Comparison of ENCODE assay signal across 11 cellular contexts in the genomic region with DNA sequence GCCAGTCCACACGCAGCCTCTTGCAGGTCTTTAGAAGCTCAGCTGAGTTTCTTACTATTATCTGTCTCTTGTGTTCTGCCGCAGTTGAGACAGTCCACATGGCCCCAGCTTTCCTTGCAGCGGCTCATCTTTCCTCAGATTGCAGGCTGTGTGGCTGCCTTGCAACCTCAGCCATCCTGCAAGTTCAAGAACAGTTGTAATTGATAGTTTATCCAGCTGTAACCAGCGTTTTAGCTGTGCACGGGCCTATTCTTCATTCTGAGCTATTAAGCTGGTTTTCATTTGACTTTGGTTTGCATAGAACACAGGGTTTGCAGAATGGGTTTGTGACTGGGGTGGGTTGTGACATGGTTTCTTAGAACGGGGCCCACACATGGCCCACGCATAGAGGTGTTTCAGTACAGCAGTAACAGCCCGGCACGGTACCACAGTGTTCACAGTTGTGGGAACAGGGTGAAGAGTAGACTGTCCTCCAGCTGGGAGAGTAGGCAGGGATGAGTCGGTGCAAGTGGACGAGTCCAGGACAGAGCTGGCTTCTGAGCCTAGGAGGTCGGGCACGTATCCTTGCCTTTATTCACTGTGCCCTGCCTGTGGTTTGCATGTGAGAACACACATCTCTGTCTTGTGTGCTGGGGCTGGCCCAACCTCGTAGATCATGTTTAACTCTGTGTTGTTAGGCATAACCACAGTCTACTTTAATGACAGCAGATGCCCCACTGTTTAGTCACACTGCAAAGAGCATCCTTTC.
DNase-seq lines count a peak whose midpoint lies in the region; ATAC-seq and TF ChIP-seq lines count a peak whose summit lies in the region.
"Had no signal": no experiment of that assay in that cellular context is flagged by ENCODE, and none has a peak within 500 bp of the region (broad histone marks: within the 10 kb centered on the region; RNA-seq: fewer than 3 reads in every experiment).

No MANE protein-coding gene starts in this region.

- no peak overlapping the region for H2BK15ac ChIP-seq in mesendoderm (replicated peaks; ENCODE audit: low read depth)

- H3K23ac ChIP-seq in mesendoderm (ENCODE audit: low read length) = peak overlapping the region; percentile 29

- H4K5ac ChIP-seq in mesendoderm (ENCODE audit: low read length) = no peak overlapping the region

- H2BK5ac ChIP-seq in mesendoderm (ENCODE audit: low read length) = no peak overlapping the region

- H3K36me3 Mint-ChIP-seq in brain = peaks cover 32% of the 10 kb centered on the region

- no peak overlapping the region for H3K4ac ChIP-seq in mesendoderm (ENCODE audit: low read depth, low read length)

- H3K27me3 Mint-ChIP-seq in brain = peaks cover 3% of the 10 kb centered on the region

- peak overlapping the region; percentile 27 for H3K56ac ChIP-seq in mesendoderm (ENCODE audit: low read length)

- H3K36me3 ChIP-seq in mesendoderm (ENCODE audit: control insufficient read depth, insufficient read depth, low read length) = no peaks in the 10 kb centered on the region
- no peaks in the 10 kb centered on the region for H3K36me3 ChIP-seq in vagina
- H3K36me3 ChIP-seq: heart left ventricle had no signal

- no peak overlapping the region for H2AK5ac ChIP-seq in mesendoderm (ENCODE audit: low read length)

- peaks cover 13% of the 10 kb centered on the region for H3K4me1 ChIP-seq in mesendoderm (ENCODE audit: control insufficient read depth, low read depth, low read length)
- peaks cover 42% of the 10 kb centered on the region for H3K4me1 ChIP-seq in vagina

- H3K9me3 Mint-ChIP-seq in brain = no peaks in the 10 kb centered on the region

- H3K4me1 Mint-ChIP-seq in brain = peaks cover 40% of the 10 kb centered on the region

- no CpG with 5 or more reads among the region's 14 CpGs for WGBS in mesendoderm (ENCODE audit: extremely low coverage, insufficient coverage, low lambda C conversion rate)

- ATAC-seq in GM18858 (IDR thresholded peaks at IDR 0.05; ENCODE audit: unreplicated experiment) (no peak), omental fat pad (ENCODE audit: low FRiP score) (no peak)
- ATAC-seq: Panc1 had no signal

- DNase-seq in stimulated activated CD4-positive, alpha-beta T cell treated with anti-CD3 and anti-CD28 coated beads, Interleukin-4, amount 100 ng/mL, for 24 hours = peak; percentile 6
- no peak for DNase-seq in stimulated activated CD4-positive, alpha-beta T cell treated with anti-CD3 and anti-CD28 coated beads, Interleukin-15, amount 100 ng/mL, for 24 hours
- DNase-seq in mesendoderm (no peak), vagina (ENCODE audit: extremely low spot score in 2 of 2) (no peak), activated gamma-delta T cell treated with Interleukin-2 at 50 U/mL for 16 hours (no peak), omental fat pad (ENCODE audit: low spot score) (no peak)
- DNase-seq: heart left ventricle had no signal

- no peak overlapping the region for H3K18ac ChIP-seq in mesendoderm (ENCODE audit: low read length)

- no peak for TF ChIP-seq POLR2A in vagina (IDR thresholded peaks at IDR 0.05)

- peaks cover 29% of the 10 kb centered on the region for H3K79me1 ChIP-seq in mesendoderm (ENCODE audit: low read length)

- no peak overlapping the region for H3K9ac ChIP-seq in mesendoderm (ENCODE audit: low read length)

- H3K27ac ChIP-seq in mesendoderm (ENCODE audit: low read depth, low read length) (no peak overlapping the region), vagina (peak overlapping the region; percentile 5)
- H3K27ac ChIP-seq: C4-2B had no signal

- H3K79me2 ChIP-seq in mesendoderm (ENCODE audit: control insufficient read depth, insufficient read depth, low read length) = peaks cover 40% of the 10 kb centered on the region

- H4K8ac ChIP-seq in mesendoderm (ENCODE audit: low read depth, low read length) = no peak overlapping the region

- H3K4me2 ChIP-seq in mesendoderm (ENCODE audit: low read length) = no peak overlapping the region

- no peaks in the 10 kb centered on the region for H3K9me3 ChIP-seq in vagina
- H3K9me3 ChIP-seq: heart left ventricle had no signal

- H2BK120ac ChIP-seq in mesendoderm (ENCODE audit: low read depth, low read length) = no peak overlapping the region

- intact Hi-C loops in vagina (cut with DNase I) = no loop called here

- peak overlapping the region in 3 of 5 experiments; percentile 21 to 85 (median 75) for H3K27ac Mint-ChIP-seq in brain

- H3K4me3 Mint-ChIP-seq in brain = peak overlapping the region in 2 of 5 experiments; percentile 19 to 23

- H3K4me3 ChIP-seq in mesendoderm (ENCODE audit: low read length) (no peak overlapping the region), vagina (no peak overlapping the region)
- H3K4me3 ChIP-seq: heart left ventricle had no signal

- no peaks in the 10 kb centered on the region for H3K27me3 ChIP-seq in mesendoderm (ENCODE audit: insufficient read depth, low read length, poor library complexity)
- H3K27me3 ChIP-seq in vagina = no peaks in the 10 kb centered on the region
- H3K27me3 ChIP-seq: heart left ventricle had no signal

- no peak for TF ChIP-seq CTCF in brain (conservative IDR thresholded peaks at IDR 0.05)
- TF ChIP-seq CTCF in vagina (IDR thresholded peaks at IDR 0.05) = no peak
- no peak for TF ChIP-seq CTCF in omental fat pad (IDR thresholded peaks at IDR 0.05)
